In the genomic region with DNA sequence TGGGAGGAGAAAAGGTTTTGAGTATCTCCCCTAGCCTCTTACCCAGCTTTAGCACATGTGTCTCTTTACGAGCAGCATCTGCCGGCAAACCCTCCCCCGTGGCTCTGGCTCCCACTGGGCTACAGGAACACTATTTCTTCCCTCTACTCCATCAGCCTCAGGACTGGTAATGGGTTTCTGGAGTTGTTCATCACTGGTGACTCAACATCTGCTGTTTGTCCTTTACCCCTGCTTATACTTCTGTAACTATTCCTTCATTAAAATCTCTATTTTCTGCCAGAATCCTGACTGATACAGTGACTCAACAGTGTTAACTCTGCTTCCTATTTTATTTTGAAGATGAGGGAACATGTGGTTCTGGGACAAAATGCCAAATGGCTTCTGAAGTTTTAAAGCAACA, we compare ENCODE assay signal across 13 cellular contexts.
A peak's percentile ranks its signal among the peaks of the same experiment; 100 is the strongest.
DNase-seq lines count a peak whose midpoint lies in the region; ATAC-seq and TF ChIP-seq lines count a peak whose summit lies in the region.
"Had no signal": no experiment of that assay in that cellular context is flagged by ENCODE, and none has a peak within 500 bp of the region (broad histone marks: within the 10 kb centered on the region; RNA-seq: fewer than 3 reads in every experiment).

No MANE protein-coding gene starts in this region.

- ATAC-seq in SK-N-SH treated with all-trans-retinoic acid at 6 μM for 48 hours = peak; percentile 71
- ATAC-seq: stimulated activated naive CD8-positive, alpha-beta T cell treated with anti-CD3 and anti-CD28 coated beads, Interleukin-15, amount 100 ng/mL, for 72 hours had no signal

- in situ Hi-C loops in Caki2 (cut with HindIII; ENCODE audit: low pct_unique_long_range_greater_than_20kb, low sequenced_read_pairs) = no loop called here

- DNase-seq in Caki2 (ENCODE audit: low read depth) (peak; percentile 1), foreskin fibroblast (peak; percentile 94 to 95), skeletal muscle cell (ENCODE audit: low read depth) (peak; percentile 97), cerebellar cortex (ENCODE audit: low spot score) (no peak)
- no peak for DNase-seq in activated T-cell treated with anti-CD3 and anti-CD28 coated beads, Interleukin-2, amount 50 U/mL, for 1 hour
- no peak for DNase-seq in activated naive CD4-positive, alpha-beta T cell (lab: John Stamatoyannopoulos, UW)
- no peak for DNase-seq in stimulated activated CD4-positive, alpha-beta T cell treated with anti-CD3 and anti-CD28 coated beads, Interleukin-2, amount 100 ng/mL, for 48 hours
- DNase-seq: amygdala; effector memory CD4-positive, alpha-beta T cell; Kasumi-1; NCI-H2081 treated with DMSO at 0.1 percent for 48 hours; stimulated activated naive CD8-positive, alpha-beta T cell treated with anti-CD3 and anti-CD28 coated beads, Interleukin-15, amount 100 ng/mL, for 72 hours had no signal

- TF ChIP-seq CTCF in foreskin fibroblast (IDR thresholded peaks at IDR 0.05; ENCODE audit: low read depth, low read length) = no peak

- H3K4me3 ChIP-seq in foreskin fibroblast (ENCODE audit: low read depth in 1 of 2, low read length in 2 of 2) = no peak overlapping the region
- H3K4me3 ChIP-seq in skeletal muscle cell (ENCODE audit: low read depth, low read length) = no peak overlapping the region

TF ChIP-seq in SK-N-SH treated with all-trans-retinoic acid at 6 μM for 48 hours, 23 proteins besides CTCF, POLR2A, EP300 and RAD21:
- TF ChIP-seq CREB5 (CRISPR knock-in tag; IDR thresholded peaks at IDR 0.05; ENCODE audit: low read depth) (no peak), ISL1 (CRISPR knock-in tag; IDR thresholded peaks at IDR 0.05) (no peak), ZNF8 (CRISPR knock-in tag; IDR thresholded peaks at IDR 0.05) (no peak), TSHZ2 (CRISPR knock-in tag; IDR thresholded peaks at IDR 0.05) (no peak), CSDC2 (CRISPR knock-in tag; IDR thresholded peaks at IDR 0.05) (no peak), OSR1 (CRISPR knock-in tag; IDR thresholded peaks at IDR 0.05) (no peak)
- TF ChIP-seq, protein P1, sequence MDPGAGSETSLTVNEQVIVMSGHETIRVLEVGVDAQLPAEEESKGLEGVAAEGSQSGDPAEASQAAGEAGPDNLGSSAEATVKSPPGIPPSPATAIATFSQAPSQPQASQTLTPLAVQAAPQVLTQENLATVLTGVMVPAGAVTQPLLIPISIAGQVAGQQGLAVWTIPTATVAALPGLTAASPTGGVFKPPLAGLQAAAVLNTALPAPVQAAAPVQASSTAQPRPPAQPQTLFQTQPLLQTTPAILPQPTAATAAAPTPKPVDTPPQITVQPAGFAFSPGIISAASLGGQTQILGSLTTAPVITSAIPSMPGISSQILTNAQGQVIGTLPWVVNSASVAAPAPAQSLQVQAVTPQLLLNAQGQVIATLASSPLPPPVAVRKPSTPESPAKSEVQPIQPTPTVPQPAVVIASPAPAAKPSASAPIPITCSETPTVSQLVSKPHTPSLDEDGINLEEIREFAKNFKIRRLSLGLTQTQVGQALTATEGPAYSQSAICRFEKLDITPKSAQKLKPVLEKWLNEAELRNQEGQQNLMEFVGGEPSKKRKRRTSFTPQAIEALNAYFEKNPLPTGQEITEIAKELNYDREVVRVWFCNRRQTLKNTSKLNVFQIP (CRISPR knock-in tag; IDR thresholded peaks at IDR 0.05; ENCODE audit: borderline replicate concordance, low read depth) = no peak
- TF ChIP-seq, protein P2, sequence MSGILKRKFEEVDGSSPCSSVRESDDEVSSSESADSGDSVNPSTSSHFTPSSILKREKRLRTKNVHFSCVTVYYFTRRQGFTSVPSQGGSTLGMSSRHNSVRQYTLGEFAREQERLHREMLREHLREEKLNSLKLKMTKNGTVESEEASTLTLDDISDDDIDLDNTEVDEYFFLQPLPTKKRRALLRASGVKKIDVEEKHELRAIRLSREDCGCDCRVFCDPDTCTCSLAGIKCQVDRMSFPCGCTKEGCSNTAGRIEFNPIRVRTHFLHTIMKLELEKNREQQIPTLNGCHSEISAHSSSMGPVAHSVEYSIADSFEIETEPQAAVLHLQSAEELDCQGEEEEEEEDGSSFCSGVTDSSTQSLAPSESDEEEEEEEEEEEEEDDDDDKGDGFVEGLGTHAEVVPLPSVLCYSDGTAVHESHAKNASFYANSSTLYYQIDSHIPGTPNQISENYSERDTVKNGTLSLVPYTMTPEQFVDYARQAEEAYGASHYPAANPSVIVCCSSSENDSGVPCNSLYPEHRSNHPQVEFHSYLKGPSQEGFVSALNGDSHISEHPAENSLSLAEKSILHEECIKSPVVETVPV (CRISPR knock-in tag; IDR thresholded peaks at IDR 0.05) = no peak

Comparison
In these comparisons a context has a peak if more than half of its experiments do, and no peak if none do; other contexts are left out.
1. DNase-seq: peak in Caki2 (single experiment), foreskin fibroblast (2 of 2) and skeletal muscle cell (single experiment); none in cerebellar cortex (single experiment), activated T-cell treated with anti-CD3 and anti-CD28 coated beads, Interleukin-2, amount 50 U/mL, for 1 hour (single experiment), activated naive CD4-positive, alpha-beta T cell (0 of 4) and stimulated activated CD4-positive, alpha-beta T cell treated with anti-CD3 and anti-CD28 coated beads, Interleukin-2, amount 100 ng/mL, for 48 hours (0 of 2).